9 cellular contexts compared by ENCODE assay signal in the genomic region with DNA sequence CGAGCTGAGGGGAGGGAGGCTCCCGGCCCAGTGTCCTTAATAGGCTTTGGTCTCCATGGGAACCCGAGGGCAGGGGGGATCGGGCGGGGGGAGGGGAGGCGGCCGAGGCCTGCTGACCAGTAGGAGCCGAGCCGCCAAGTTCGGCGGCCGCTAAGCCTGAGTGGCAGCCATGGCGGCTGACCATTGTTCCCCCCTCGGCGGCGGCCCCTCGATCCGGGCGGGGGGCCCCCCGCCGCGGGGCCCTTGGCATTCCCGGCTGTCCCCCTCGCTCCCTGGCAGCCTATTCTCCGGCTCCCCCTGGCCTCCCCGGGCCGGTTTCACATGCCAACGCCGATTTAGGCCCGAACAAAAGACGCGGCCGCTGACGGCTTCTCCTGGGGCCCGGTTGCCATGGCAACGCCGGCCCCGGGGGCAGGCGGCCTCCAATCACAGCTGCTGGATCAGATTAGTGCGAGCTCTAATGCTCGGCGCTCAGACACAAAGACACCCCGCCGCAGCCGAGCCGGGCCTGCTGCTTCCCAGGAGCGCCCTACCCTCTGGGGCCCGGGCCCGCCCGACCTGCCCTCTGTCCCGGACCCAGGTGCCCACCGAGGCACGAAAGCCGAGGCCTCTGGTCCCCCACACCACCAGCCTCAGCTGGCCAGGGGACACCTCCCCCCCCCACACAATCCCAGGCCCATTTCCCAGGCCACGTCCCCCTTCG.
A peak's percentile ranks its signal among the peaks of the same experiment; 100 is the strongest.
DNase-seq lines count a peak whose midpoint lies in the region; ATAC-seq and TF ChIP-seq lines count a peak whose summit lies in the region.
"Had no signal": no experiment of that assay in that cellular context is flagged by ENCODE, and none has a peak within 500 bp of the region (broad histone marks: within the 10 kb centered on the region; RNA-seq: fewer than 3 reads in every experiment).

No MANE protein-coding gene starts in this region.

- peak; percentile 78 for DNase-seq in GM06990 (ENCODE audit: extremely low read depth, insufficient read length)
- peak; percentile 92 for DNase-seq in NCI-H2227 treated with DMSO at 0.1 percent for 48 hours (lab: John Stamatoyannopoulos, UW)
- no peak for DNase-seq in coronary artery (ENCODE audit: low spot score)
- DNase-seq in kidney tubule cell (ENCODE audit: low spot score) = peak; percentile 54
- DNase-seq in substantia nigra (lab: John Stamatoyannopoulos, UW) = peak in 45 of 49 donors; percentile 16 to 95 (median 67)
- no peak for DNase-seq in NCI-H510A treated with DMSO at 0.1 percent for 48 hours (lab: John Stamatoyannopoulos, UW)

- H3K27me3 ChIP-seq in GM06990 (replicated peaks; ENCODE audit: control insufficient read depth, insufficient read depth, low read length) = peaks cover 3% of the 10 kb centered on the region

- ATAC-seq in HG02588 (IDR thresholded peaks at IDR 0.05; ENCODE audit: unreplicated experiment) (no peak), GM21717 (IDR thresholded peaks at IDR 0.05; ENCODE audit: unreplicated experiment) (no peak)
- ATAC-seq: left lung had no signal

- no peak for TF ChIP-seq CTCF in GM06990 (IDR thresholded peaks at IDR 0.05; ENCODE audit: insufficient read depth, low read length, poor library complexity, severe bottlenecking)
- no peak for TF ChIP-seq CTCF in coronary artery (IDR thresholded peaks at IDR 0.05)

- H3K27ac ChIP-seq in coronary artery = no peak overlapping the region
- H3K27ac ChIP-seq in substantia nigra (ENCODE audit: low read depth, low read length, poor library complexity, severe bottlenecking) = peak overlapping the region; percentile 38
- H3K27ac ChIP-seq: left lung had no signal

- no peaks in the 10 kb centered on the region for H3K36me3 ChIP-seq in GM06990 (ENCODE audit: control insufficient read depth, insufficient read depth, low read length)
- H3K36me3 ChIP-seq: left lung had no signal

- no peak overlapping the region for H3K4me3 ChIP-seq in GM06990 (replicated peaks; ENCODE audit: low read depth, low read length)
- peak overlapping the region; percentile 70 for H3K4me3 ChIP-seq in coronary artery

Comparison
In these comparisons a context has a peak if more than half of its experiments do, and no peak if none do; other contexts are left out.
1. DNase-seq: peak in GM06990 (single experiment), NCI-H2227 treated with DMSO at 0.1 percent for 48 hours (single experiment), kidney tubule cell (single experiment) and substantia nigra (45 of 49); none in coronary artery (single experiment) and NCI-H510A treated with DMSO at 0.1 percent for 48 hours (single experiment).